Comparison of ENCODE assay signal across 8 cellular contexts in genomic region chr12:45728625-45729232, GRCh38. TPM values are rescaled to one million over a fixed set of nuclear protein-coding genes. Genes with fewer than 3 reads are reported as not detected.
DNase-seq lines count a peak whose midpoint lies in the region; ATAC-seq and TF ChIP-seq lines count a peak whose summit lies in the region.

No MANE protein-coding gene starts in this region.

- H3K36me3 ChIP-seq in uterus: no peaks in the 10 kb centered on the region

- TF ChIP-seq CTCF in uterus (IDR thresholded peaks at IDR 0.05): peak; percentile 79 to 99 (median 96)

- peaks cover 19% of the 10 kb centered on the region for H3K36me3 Mint-ChIP-seq in T-helper 1 cell treated with Interleukin-12 subunit alpha and Interleukin-12 subunit beta and Interleukin-4 antibody, amounts not matched to agents 30 μg/mL and 1 μg/mL, for 36 hours (ENCODE audit: low read depth)

- peak overlapping the region; percentile 93 for H3K27ac Mint-ChIP-seq in T-helper 1 cell treated with Interleukin-12 subunit alpha and Interleukin-12 subunit beta and Interleukin-4 antibody, amounts not matched to agents 30 μg/mL and 1 μg/mL, for 36 hours

- H3K27me3 Mint-ChIP-seq in T-helper 1 cell treated with Interleukin-12 subunit alpha and Interleukin-12 subunit beta and Interleukin-4 antibody, amounts not matched to agents 30 μg/mL and 1 μg/mL, for 36 hours (ENCODE audit: low read depth): no peaks in the 10 kb centered on the region

- under 1% methylated on average over 60 of the region's 66 CpGs for WGBS in right cardiac atrium

- TF ChIP-seq POLR2A in uterus (IDR thresholded peaks at IDR 0.05): peak; percentile 75 to 91

- H3K4me1 ChIP-seq in right cardiac atrium (ENCODE audit: control insufficient read depth, insufficient read depth, low read length): no peaks in the 10 kb centered on the region
- peaks cover 0 to 21% of the 10 kb centered on the region in 2 donors for H3K4me1 ChIP-seq in uterus

- no peaks in the 10 kb centered on the region for H3K9me3 Mint-ChIP-seq in T-helper 1 cell treated with Interleukin-12 subunit alpha and Interleukin-12 subunit beta and Interleukin-4 antibody, amounts not matched to agents 30 μg/mL and 1 μg/mL, for 36 hours

- H3K4me3 Mint-ChIP-seq in T-helper 1 cell treated with Interleukin-12 subunit alpha and Interleukin-12 subunit beta and Interleukin-4 antibody, amounts not matched to agents 30 μg/mL and 1 μg/mL, for 36 hours: peak overlapping the region; percentile 96

- H3K4me1 Mint-ChIP-seq in T-helper 1 cell treated with Interleukin-12 subunit alpha and Interleukin-12 subunit beta and Interleukin-4 antibody, amounts not matched to agents 30 μg/mL and 1 μg/mL, for 36 hours (ENCODE audit: low read depth): peaks cover 23% of the 10 kb centered on the region

- H3K4me3 ChIP-seq in right cardiac atrium (ENCODE audit: low read length) (peak overlapping the region; percentile 94), uterus (peak overlapping the region; percentile 83 to 93)

- ATAC-seq in GM18499 (IDR thresholded peaks at IDR 0.05; ENCODE audit: insufficient read depth, unreplicated experiment) (peak; percentile 32), HG02938 (IDR thresholded peaks at IDR 0.05; ENCODE audit: unreplicated experiment) (peak; percentile 45), right cardiac atrium (peak; percentile 87 to 89)

- H3K27ac ChIP-seq in angular gyrus (ENCODE audit: low read depth, low read length) (peak overlapping the region; percentile 94), right cardiac atrium (ENCODE audit: low read length) (peak overlapping the region; percentile 98), uterus (peak overlapping the region; percentile 99 to 100)

- H3K9me3 ChIP-seq in right cardiac atrium (ENCODE audit: control insufficient read depth, low read length) (no peaks in the 10 kb centered on the region), uterus (no peaks in the 10 kb centered on the region)

- intact Hi-C loops in right cardiac atrium (cut with DNase I) (loop anchor here in 1 of 4 donors (10.0 kb wide), 1 partner anchor 184 kb away; no protein-coding TSS in a partner anchor), uterus (cut with DNase I; ENCODE audit: low total_unique reads) (no loop called here)

- DNase-seq in NCI-H1694 (lab: John Stamatoyannopoulos, UW) (peak; percentile 65), right cardiac atrium (peak; percentile 97 to 99 (median 98)), pulmonary artery endothelial cell (ENCODE audit: low read depth, low spot score) (peak; percentile 94), uterus (peak; percentile 96)

- H3K27me3 ChIP-seq in right cardiac atrium (ENCODE audit: control insufficient read depth, insufficient read depth) (no peaks in the 10 kb centered on the region), uterus (no peaks in the 10 kb centered on the region)

RNA-seq across cellular contexts. Expression of gene ARID2, which starts 0.8 kb away (rescaled TPM):
- total RNA-seq in right cardiac atrium (10 to 100 TPM; 19.1 to 21.0 (median 20.1) TPM), pulmonary artery endothelial cell (12.4 and 16.6 TPM in 2 replicates), uterus (100 to 1,000 TPM in 1 of 4 donors, 10 to 100 TPM in 3; 24.3 to 112 (median 56.8) TPM)
- 5.4 TPM for polyA plus RNA-seq in right cardiac atrium

Comparison
In these comparisons a context has a peak if more than half of its experiments do, and no peak if none do; other contexts are left out.
1. Peak in every context shown above with its lines: DNase-seq, ATAC-seq, H3K4me3 ChIP-seq and H3K27ac ChIP-seq.
2. ATAC-seq: peak in every context shown above with its lines; median percentile 88 in right cardiac atrium; 45 in HG02938; 32 in GM18499.